In the genomic region with DNA sequence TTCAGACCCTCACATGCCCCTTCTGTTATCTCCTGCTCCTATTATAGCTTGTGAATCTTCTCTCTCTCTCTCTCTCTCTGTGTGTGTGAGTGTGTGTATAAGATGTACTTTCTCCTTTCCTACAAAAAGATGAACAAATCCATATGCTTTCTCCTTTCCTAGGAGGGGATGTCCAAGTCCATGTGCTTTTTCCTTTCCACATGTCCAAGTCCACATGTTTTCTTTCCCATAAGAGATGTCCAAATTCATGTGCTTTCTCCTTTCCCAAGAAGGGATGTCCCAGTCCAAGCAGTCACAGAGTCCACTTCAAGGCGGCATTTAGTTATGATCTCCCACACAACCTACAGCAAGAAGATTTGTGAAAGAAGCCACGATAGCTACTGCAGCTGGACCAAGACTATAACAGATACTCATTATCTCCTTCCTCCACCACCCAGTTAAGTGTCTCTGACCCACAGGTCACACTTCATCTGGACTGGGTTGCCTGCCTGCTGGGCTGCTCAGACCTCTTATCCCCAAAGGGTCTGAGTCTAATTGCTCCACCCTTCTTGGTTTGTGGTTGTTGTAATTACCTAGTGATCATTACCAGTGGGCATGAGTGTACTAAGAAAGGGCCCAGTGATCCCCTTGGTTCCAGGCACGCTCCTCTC, we compare ENCODE assay signal across 1 cellular context.
TF ChIP-seq lines count a peak whose summit lies in the region.

No MANE protein-coding gene starts in this region.

TF ChIP-seq in K562, 482 proteins besides CTCF, POLR2A, EP300 and RAD21 (continued from another document and continues in another):
- TF ChIP-seq, protein P1, sequence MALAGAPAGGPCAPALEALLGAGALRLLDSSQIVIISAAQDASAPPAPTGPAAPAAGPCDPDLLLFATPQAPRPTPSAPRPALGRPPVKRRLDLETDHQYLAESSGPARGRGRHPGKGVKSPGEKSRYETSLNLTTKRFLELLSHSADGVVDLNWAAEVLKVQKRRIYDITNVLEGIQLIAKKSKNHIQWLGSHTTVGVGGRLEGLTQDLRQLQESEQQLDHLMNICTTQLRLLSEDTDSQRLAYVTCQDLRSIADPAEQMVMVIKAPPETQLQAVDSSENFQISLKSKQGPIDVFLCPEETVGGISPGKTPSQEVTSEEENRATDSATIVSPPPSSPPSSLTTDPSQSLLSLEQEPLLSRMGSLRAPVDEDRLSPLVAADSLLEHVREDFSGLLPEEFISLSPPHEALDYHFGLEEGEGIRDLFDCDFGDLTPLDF (CRISPR knock-in tag; IDR thresholded peaks at IDR 0.05): no peak
- TF ChIP-seq U2AF1 (optimal IDR thresholded peaks at IDR 0.05; ENCODE audit: low read depth, low read length) (no peak), SP2 (IDR thresholded peaks at IDR 0.05; ENCODE audit: extremely low read depth, low read depth, low read length, poor library complexity, severe bottlenecking) (no peak), RBFOX2 (IDR thresholded peaks at IDR 0.05; ENCODE audit: low read depth, low read length) (no peak), IFI16 (CRISPR knock-in tag; IDR thresholded peaks at IDR 0.05) (no peak), GABPB1 (CRISPR knock-in tag; IDR thresholded peaks at IDR 0.05) (no peak), RBM22 (IDR thresholded peaks at IDR 0.05; ENCODE audit: low read depth, low read length, poor library complexity, severe bottlenecking) (no peak), NCOR1 (IDR thresholded peaks at IDR 0.05) (peak; percentile 83), TAF1 (IDR thresholded peaks at IDR 0.05; ENCODE audit: control insufficient read depth, extremely low read depth, insufficient read depth, low read length, severe bottlenecking) (no peak), SOX6 (IDR thresholded peaks at IDR 0.05) (peak; percentile 21; the same call in 1 of the 2 replicates), MTA1 (IDR thresholded peaks at IDR 0.05; ENCODE audit: borderline replicate concordance) (no peak), NR2F6 (CRISPR knock-in tag; IDR thresholded peaks at IDR 0.05) (no peak), MTA2 (IDR thresholded peaks at IDR 0.05; ENCODE audit: low read depth) (peak; percentile 70), MCM5 (IDR thresholded peaks at IDR 0.05; ENCODE audit: low read depth) (no peak), RBM17 (IDR thresholded peaks at IDR 0.05; ENCODE audit: borderline replicate concordance, low read depth, low read length) (no peak), SMAD4 (CRISPR knock-in tag; conservative IDR thresholded peaks at IDR 0.05) (no peak; the same call in 1 of the 2 replicates), KLF16 (IDR thresholded peaks at IDR 0.05) (peak; percentile 91), TRIM24 (IDR thresholded peaks at IDR 0.05) (peak; percentile 10 to 42; a peak in 1 of 4 replicates), ZNF239 (CRISPR knock-in tag; IDR thresholded peaks at IDR 0.05) (no peak), NR1H2 (CRISPR knock-in tag; IDR thresholded peaks at IDR 0.05) (no peak), LCOR (CRISPR knock-in tag; IDR thresholded peaks at IDR 0.05) (no peak), PRMT5 (CRISPR knock-in tag; IDR thresholded peaks at IDR 0.05) (no peak), PML (IDR thresholded peaks at IDR 0.05; ENCODE audit: low read length) (peak; percentile 92), JUN (IDR thresholded peaks at IDR 0.05; ENCODE audit: borderline replicate concordance, low read depth, low read length) (no peak), JUN (CRISPR knock-in tag; IDR thresholded peaks at IDR 0.05; ENCODE audit: borderline replicate concordance) (0 out of 2 replicates have a peak, but pooled peaks have one; percentile 28), TCF3 (CRISPR knock-in tag; IDR thresholded peaks at IDR 0.05) (peak; percentile 94), BACH1 (tag; IDR thresholded peaks at IDR 0.05) (no peak)
- TF ChIP-seq, protein P2, sequence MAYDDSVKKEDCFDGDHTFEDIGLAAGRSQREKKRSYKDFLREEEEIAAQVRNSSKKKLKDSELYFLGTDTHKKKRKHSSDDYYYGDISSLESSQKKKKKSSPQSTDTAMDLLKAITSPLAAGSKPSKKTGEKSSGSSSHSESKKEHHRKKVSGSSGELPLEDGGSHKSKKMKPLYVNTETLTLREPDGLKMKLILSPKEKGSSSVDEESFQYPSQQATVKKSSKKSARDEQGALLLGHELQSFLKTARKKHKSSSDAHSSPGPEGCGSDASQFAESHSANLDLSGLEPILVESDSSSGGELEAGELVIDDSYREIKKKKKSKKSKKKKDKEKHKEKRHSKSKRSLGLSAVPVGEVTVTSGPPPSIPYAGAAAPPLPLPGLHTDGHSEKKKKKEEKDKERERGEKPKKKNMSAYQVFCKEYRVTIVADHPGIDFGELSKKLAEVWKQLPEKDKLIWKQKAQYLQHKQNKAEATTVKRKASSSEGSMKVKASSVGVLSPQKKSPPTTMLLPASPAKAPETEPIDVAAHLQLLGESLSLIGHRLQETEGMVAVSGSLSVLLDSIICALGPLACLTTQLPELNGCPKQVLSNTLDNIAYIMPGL (CRISPR knock-in tag; IDR thresholded peaks at IDR 0.05): no peak
- TF ChIP-seq, protein P3, sequence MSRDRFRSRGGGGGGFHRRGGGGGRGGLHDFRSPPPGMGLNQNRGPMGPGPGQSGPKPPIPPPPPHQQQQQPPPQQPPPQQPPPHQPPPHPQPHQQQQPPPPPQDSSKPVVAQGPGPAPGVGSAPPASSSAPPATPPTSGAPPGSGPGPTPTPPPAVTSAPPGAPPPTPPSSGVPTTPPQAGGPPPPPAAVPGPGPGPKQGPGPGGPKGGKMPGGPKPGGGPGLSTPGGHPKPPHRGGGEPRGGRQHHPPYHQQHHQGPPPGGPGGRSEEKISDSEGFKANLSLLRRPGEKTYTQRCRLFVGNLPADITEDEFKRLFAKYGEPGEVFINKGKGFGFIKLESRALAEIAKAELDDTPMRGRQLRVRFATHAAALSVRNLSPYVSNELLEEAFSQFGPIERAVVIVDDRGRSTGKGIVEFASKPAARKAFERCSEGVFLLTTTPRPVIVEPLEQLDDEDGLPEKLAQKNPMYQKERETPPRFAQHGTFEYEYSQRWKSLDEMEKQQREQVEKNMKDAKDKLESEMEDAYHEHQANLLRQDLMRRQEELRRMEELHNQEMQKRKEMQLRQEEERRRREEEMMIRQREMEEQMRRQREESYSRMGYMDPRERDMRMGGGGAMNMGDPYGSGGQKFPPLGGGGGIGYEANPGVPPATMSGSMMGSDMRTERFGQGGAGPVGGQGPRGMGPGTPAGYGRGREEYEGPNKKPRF (IDR thresholded peaks at IDR 0.05; ENCODE audit: low read depth, low read length): no peak
- TF ChIP-seq, protein P4, sequence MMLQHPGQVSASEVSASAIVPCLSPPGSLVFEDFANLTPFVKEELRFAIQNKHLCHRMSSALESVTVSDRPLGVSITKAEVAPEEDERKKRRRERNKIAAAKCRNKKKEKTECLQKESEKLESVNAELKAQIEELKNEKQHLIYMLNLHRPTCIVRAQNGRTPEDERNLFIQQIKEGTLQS (IDR thresholded peaks at IDR 0.05): no peak
- TF ChIP-seq, protein P4 (CRISPR knock-in tag; conservative IDR thresholded peaks at IDR 0.05): no peak
- TF ChIP-seq, protein P5, sequence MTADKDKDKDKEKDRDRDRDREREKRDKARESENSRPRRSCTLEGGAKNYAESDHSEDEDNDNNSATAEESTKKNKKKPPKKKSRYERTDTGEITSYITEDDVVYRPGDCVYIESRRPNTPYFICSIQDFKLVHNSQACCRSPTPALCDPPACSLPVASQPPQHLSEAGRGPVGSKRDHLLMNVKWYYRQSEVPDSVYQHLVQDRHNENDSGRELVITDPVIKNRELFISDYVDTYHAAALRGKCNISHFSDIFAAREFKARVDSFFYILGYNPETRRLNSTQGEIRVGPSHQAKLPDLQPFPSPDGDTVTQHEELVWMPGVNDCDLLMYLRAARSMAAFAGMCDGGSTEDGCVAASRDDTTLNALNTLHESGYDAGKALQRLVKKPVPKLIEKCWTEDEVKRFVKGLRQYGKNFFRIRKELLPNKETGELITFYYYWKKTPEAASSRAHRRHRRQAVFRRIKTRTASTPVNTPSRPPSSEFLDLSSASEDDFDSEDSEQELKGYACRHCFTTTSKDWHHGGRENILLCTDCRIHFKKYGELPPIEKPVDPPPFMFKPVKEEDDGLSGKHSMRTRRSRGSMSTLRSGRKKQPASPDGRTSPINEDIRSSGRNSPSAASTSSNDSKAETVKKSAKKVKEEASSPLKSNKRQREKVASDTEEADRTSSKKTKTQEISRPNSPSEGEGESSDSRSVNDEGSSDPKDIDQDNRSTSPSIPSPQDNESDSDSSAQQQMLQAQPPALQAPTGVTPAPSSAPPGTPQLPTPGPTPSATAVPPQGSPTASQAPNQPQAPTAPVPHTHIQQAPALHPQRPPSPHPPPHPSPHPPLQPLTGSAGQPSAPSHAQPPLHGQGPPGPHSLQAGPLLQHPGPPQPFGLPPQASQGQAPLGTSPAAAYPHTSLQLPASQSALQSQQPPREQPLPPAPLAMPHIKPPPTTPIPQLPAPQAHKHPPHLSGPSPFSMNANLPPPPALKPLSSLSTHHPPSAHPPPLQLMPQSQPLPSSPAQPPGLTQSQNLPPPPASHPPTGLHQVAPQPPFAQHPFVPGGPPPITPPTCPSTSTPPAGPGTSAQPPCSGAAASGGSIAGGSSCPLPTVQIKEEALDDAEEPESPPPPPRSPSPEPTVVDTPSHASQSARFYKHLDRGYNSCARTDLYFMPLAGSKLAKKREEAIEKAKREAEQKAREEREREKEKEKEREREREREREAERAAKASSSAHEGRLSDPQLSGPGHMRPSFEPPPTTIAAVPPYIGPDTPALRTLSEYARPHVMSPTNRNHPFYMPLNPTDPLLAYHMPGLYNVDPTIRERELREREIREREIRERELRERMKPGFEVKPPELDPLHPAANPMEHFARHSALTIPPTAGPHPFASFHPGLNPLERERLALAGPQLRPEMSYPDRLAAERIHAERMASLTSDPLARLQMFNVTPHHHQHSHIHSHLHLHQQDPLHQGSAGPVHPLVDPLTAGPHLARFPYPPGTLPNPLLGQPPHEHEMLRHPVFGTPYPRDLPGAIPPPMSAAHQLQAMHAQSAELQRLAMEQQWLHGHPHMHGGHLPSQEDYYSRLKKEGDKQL (CRISPR knock-in tag; IDR thresholded peaks at IDR 0.05; ENCODE audit: borderline replicate concordance): no peak
- TF ChIP-seq, protein P6, sequence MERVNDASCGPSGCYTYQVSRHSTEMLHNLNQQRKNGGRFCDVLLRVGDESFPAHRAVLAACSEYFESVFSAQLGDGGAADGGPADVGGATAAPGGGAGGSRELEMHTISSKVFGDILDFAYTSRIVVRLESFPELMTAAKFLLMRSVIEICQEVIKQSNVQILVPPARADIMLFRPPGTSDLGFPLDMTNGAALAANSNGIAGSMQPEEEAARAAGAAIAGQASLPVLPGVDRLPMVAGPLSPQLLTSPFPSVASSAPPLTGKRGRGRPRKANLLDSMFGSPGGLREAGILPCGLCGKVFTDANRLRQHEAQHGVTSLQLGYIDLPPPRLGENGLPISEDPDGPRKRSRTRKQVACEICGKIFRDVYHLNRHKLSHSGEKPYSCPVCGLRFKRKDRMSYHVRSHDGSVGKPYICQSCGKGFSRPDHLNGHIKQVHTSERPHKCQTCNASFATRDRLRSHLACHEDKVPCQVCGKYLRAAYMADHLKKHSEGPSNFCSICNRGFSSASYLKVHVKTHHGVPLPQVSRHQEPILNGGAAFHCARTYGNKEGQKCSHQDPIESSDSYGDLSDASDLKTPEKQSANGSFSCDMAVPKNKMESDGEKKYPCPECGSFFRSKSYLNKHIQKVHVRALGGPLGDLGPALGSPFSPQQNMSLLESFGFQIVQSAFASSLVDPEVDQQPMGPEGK (CRISPR knock-in tag; IDR thresholded peaks at IDR 0.05; ENCODE audit: borderline replicate concordance): no peak
- TF ChIP-seq, protein P7, sequence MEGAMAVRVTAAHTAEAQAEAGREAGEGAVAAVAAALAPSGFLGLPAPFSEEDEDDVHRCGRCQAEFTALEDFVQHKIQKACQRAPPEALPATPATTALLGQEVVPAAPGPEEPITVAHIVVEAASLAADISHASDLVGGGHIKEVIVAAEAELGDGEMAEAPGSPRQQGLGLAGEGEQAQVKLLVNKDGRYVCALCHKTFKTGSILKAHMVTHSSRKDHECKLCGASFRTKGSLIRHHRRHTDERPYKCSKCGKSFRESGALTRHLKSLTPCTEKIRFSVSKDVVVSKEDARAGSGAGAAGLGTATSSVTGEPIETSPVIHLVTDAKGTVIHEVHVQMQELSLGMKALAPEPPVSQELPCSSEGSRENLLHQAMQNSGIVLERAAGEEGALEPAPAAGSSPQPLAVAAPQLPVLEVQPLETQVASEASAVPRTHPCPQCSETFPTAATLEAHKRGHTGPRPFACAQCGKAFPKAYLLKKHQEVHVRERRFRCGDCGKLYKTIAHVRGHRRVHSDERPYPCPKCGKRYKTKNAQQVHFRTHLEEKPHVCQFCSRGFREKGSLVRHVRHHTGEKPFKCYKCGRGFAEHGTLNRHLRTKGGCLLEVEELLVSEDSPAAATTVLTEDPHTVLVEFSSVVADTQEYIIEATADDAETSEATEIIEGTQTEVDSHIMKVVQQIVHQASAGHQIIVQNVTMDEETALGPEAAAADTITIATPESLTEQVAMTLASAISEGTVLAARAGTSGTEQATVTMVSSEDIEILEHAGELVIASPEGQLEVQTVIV (CRISPR knock-in tag; IDR thresholded peaks at IDR 0.05; ENCODE audit: borderline replicate concordance): no peak
- TF ChIP-seq, protein P8, sequence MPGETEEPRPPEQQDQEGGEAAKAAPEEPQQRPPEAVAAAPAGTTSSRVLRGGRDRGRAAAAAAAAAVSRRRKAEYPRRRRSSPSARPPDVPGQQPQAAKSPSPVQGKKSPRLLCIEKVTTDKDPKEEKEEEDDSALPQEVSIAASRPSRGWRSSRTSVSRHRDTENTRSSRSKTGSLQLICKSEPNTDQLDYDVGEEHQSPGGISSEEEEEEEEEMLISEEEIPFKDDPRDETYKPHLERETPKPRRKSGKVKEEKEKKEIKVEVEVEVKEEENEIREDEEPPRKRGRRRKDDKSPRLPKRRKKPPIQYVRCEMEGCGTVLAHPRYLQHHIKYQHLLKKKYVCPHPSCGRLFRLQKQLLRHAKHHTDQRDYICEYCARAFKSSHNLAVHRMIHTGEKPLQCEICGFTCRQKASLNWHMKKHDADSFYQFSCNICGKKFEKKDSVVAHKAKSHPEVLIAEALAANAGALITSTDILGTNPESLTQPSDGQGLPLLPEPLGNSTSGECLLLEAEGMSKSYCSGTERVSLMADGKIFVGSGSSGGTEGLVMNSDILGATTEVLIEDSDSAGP (CRISPR knock-in tag; IDR thresholded peaks at IDR 0.05): no peak
- TF ChIP-seq, protein P9, sequence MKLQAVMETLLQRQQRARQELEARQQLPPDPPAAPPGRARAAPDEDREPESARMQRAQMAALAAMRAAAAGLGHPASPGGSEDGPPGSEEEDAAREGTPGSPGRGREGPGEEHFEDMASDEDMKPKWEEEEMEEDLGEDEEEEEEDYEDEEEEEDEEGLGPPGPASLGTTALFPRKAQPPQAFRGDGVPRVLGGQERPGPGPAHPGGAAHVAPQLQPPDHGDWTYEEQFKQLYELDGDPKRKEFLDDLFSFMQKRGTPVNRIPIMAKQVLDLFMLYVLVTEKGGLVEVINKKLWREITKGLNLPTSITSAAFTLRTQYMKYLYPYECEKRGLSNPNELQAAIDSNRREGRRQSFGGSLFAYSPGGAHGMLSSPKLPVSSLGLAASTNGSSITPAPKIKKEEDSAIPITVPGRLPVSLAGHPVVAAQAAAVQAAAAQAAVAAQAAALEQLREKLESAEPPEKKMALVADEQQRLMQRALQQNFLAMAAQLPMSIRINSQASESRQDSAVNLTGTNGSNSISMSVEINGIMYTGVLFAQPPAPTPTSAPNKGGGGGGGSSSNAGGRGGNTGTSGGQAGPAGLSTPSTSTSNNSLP (IDR thresholded peaks at IDR 0.05; ENCODE audit: borderline replicate concordance, low read depth, low read length): no peak
